Comparison of ENCODE assay signal across 1 cellular context in genomic region chrX:110847334-110847733, GRCh38.
A peak's percentile ranks its signal among the peaks of the same experiment; 100 is the strongest.
TF ChIP-seq lines count a peak whose summit lies in the region.

No MANE protein-coding gene starts in this region.

TF ChIP-seq in IMR-90, 13 proteins besides CTCF, POLR2A, EP300 and RAD21:
- TF ChIP-seq CEBPB (IDR thresholded peaks at IDR 0.05; ENCODE audit: low read depth, low read length) (no peak), SMC3 (IDR thresholded peaks at IDR 0.05; ENCODE audit: low read depth, low read length) (peak; percentile 49), RFX5 (IDR thresholded peaks at IDR 0.05; ENCODE audit: low read depth, low read length) (no peak), BHLHE40 (IDR thresholded peaks at IDR 0.05; ENCODE audit: low read depth, low read length) (no peak)
- TF ChIP-seq, protein P1, sequence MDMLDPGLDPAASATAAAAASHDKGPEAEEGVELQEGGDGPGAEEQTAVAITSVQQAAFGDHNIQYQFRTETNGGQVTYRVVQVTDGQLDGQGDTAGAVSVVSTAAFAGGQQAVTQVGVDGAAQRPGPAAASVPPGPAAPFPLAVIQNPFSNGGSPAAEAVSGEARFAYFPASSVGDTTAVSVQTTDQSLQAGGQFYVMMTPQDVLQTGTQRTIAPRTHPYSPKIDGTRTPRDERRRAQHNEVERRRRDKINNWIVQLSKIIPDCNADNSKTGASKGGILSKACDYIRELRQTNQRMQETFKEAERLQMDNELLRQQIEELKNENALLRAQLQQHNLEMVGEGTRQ (IDR thresholded peaks at IDR 0.05; ENCODE audit: low read depth, low read length): no peak
